Comparison of ENCODE assay signal across 9 cellular contexts in genomic region chrX:43882294-43882681, GRCh38. TPM values are rescaled to one million over a fixed set of nuclear protein-coding genes. Genes with fewer than 3 reads are reported as not detected.
DNase-seq lines count a peak whose midpoint lies in the region; ATAC-seq and TF ChIP-seq lines count a peak whose summit lies in the region.
"Had no signal": no experiment of that assay in that cellular context is flagged by ENCODE, and none has a peak within 500 bp of the region (broad histone marks: within the 10 kb centered on the region; RNA-seq: fewer than 3 reads in every experiment).

Gene MAOB, minus strand, starts transcription at chrX:43882450. Its CDS starts 151 bp downstream, at chrX:43882299.

- no CpG with 5 or more reads among the region's 36 CpGs for WGBS in esophagus squamous epithelium, 2 donors

- no peaks in the 10 kb centered on the region for H3K9me3 ChIP-seq in CD8-positive, alpha-beta T cell (ENCODE audit: low read length)
- H3K9me3 ChIP-seq in esophagus squamous epithelium, result no peaks in the 10 kb centered on the region

- no peaks in the 10 kb centered on the region for H3K36me3 Mint-ChIP-seq in CD8-positive, alpha-beta T cell
- H3K36me3 Mint-ChIP-seq: natural killer cell had no signal

- peaks cover 17% of the 10 kb centered on the region for H3K27me3 Mint-ChIP-seq in CD8-positive, alpha-beta T cell (ENCODE audit: low read depth)

- H3K4me1 ChIP-seq in CD8-positive, alpha-beta T cell (ENCODE audit: insufficient read depth, low read length), result no peaks in the 10 kb centered on the region
- H3K4me1 ChIP-seq in esophagus squamous epithelium, result peaks cover 0 to 31% (median 3%) of the 10 kb centered on the region in 3 donors

- peaks cover 2% of the 10 kb centered on the region for H3K4me1 Mint-ChIP-seq in CD8-positive, alpha-beta T cell (ENCODE audit: low read depth)
- H3K4me1 Mint-ChIP-seq: natural killer cell had no signal

- no peak within 1 kb of the TSS for H3K4me3 ChIP-seq in CD8-positive, alpha-beta T cell (ENCODE audit: low read depth, low read length)
- H3K4me3 ChIP-seq in esophagus squamous epithelium, result peak within 1 kb of the TSS; percentile 23 to 65 (median 44)

- no peak for DNase-seq in CD8-positive, alpha-beta T cell
- DNase-seq in esophagus squamous epithelium (lab: John Stamatoyannopoulos, UW), result no peak
- DNase-seq in nucleus accumbens (lab: John Stamatoyannopoulos, UW), result peak in 30 of 56 donors; percentile 1 to 41 (median 12)
- no peak for DNase-seq in NCI-H128 (lab: John Stamatoyannopoulos, UW; ENCODE audit: unreplicated experiment)
- no peak for DNase-seq in UCSD-AML1 (lab: John Stamatoyannopoulos, UW; ENCODE audit: unreplicated experiment)
- DNase-seq: natural killer cell had no signal

- no peaks in the 10 kb centered on the region for H3K36me3 ChIP-seq in CD8-positive, alpha-beta T cell (ENCODE audit: insufficient read depth, low read length)
- H3K36me3 ChIP-seq in esophagus squamous epithelium, result no peaks in the 10 kb centered on the region

- no peak for ATAC-seq in CD8-positive, alpha-beta T cell
- ATAC-seq in SK-N-SH treated with all-trans-retinoic acid at 6 μM for 48 hours, result peak; percentile 73
- ATAC-seq in GM19467 (IDR thresholded peaks at IDR 0.05; ENCODE audit: unreplicated experiment), result no peak
- no peak for ATAC-seq in HG02623 (IDR thresholded peaks at IDR 0.05; ENCODE audit: unreplicated experiment)

- H3K27me3 ChIP-seq in CD8-positive, alpha-beta T cell (ENCODE audit: insufficient read depth, low read length), result no peaks in the 10 kb centered on the region
- H3K27me3 ChIP-seq in esophagus squamous epithelium, result no peaks in the 10 kb centered on the region

- POLR2A ChIA-PET in CD8-positive, alpha-beta T cell (lab: Charles Lee), result no interaction called here

- peak within 1 kb of the TSS; percentile 42 for H3K4me3 Mint-ChIP-seq in CD8-positive, alpha-beta T cell
- H3K4me3 Mint-ChIP-seq: natural killer cell had no signal

- H3K27ac ChIP-seq in CD8-positive, alpha-beta T cell (ENCODE audit: low read depth, low read length), result no peak within 1 kb of the TSS
- H3K27ac ChIP-seq in esophagus squamous epithelium, result peak within 1 kb of the TSS; percentile 30 to 79 (median 68)

- no peaks in the 10 kb centered on the region for H3K9me3 Mint-ChIP-seq in CD8-positive, alpha-beta T cell
- H3K9me3 Mint-ChIP-seq: natural killer cell had no signal

- no peak for TF ChIP-seq POLR2A in esophagus squamous epithelium (IDR thresholded peaks at IDR 0.05)

- no peak within 1 kb of the TSS for H3K27ac Mint-ChIP-seq in CD8-positive, alpha-beta T cell
- H3K27ac Mint-ChIP-seq: natural killer cell had no signal

- CTCF ChIA-PET in CD8-positive, alpha-beta T cell (lab: Charles Lee), result no interaction called here

- intact Hi-C loops in CD8-positive, alpha-beta T cell (cut with DNase I, micrococcal nuclease), result no loop called here
- intact Hi-C loops in esophagus squamous epithelium (cut with DNase I), result no loop called here

- no peak for TF ChIP-seq CTCF in CD8-positive, alpha-beta T cell (IDR thresholded peaks at IDR 0.05)
- no peak for TF ChIP-seq CTCF in esophagus squamous epithelium (IDR thresholded peaks at IDR 0.05)

TF ChIP-seq in SK-N-SH treated with all-trans-retinoic acid at 6 μM for 48 hours, 23 proteins besides CTCF, POLR2A, EP300 and RAD21:
- no peak for TF ChIP-seq BACH2 (CRISPR knock-in tag; IDR thresholded peaks at IDR 0.05; ENCODE audit: borderline replicate concordance)
- no peak for TF ChIP-seq ARNTL (CRISPR knock-in tag; IDR thresholded peaks at IDR 0.05; ENCODE audit: borderline replicate concordance, low read depth)
- no peak for TF ChIP-seq TCF4 (CRISPR knock-in tag; IDR thresholded peaks at IDR 0.05; ENCODE audit: borderline replicate concordance)
- no peak for TF ChIP-seq ZNF8 (CRISPR knock-in tag; IDR thresholded peaks at IDR 0.05)
- TF ChIP-seq OSR1 (CRISPR knock-in tag; IDR thresholded peaks at IDR 0.05), result no peak
- TF ChIP-seq ESRRG (CRISPR knock-in tag; IDR thresholded peaks at IDR 0.05), result no peak
- no peak for TF ChIP-seq POU6F1 (CRISPR knock-in tag; IDR thresholded peaks at IDR 0.05; ENCODE audit: borderline replicate concordance, low read depth)
- TF ChIP-seq TSHZ2 (CRISPR knock-in tag; IDR thresholded peaks at IDR 0.05), result no peak
- TF ChIP-seq PATZ1 (CRISPR knock-in tag; IDR thresholded peaks at IDR 0.05; ENCODE audit: borderline replicate concordance), result no peak
- TF ChIP-seq TOX (CRISPR knock-in tag; IDR thresholded peaks at IDR 0.05; ENCODE audit: borderline replicate concordance), result no peak

RNA-seq across cellular contexts. Expression of gene MAOB, which starts in this region (rescaled TPM):
- total RNA-seq in CD8-positive, alpha-beta T cell, result not detected
- 1 to 10 TPM; 2.3 to 9.9 (median 3.6) TPM for total RNA-seq in esophagus squamous epithelium

Comparison
In these comparisons a context has a peak if more than half of its experiments do, and no peak if none do; other contexts are left out.
1. DNase-seq: peak in nucleus accumbens (30 of 56); none in CD8-positive, alpha-beta T cell (0 of 7), esophagus squamous epithelium (single experiment), NCI-H128 (single experiment) and UCSD-AML1 (single experiment).